ENCODE assay signal across 8 cellular contexts in genomic region chr1:181424786-181425403, GRCh38. TPM values are rescaled to one million over a fixed set of nuclear protein-coding genes. Genes with fewer than 3 reads are reported as not detected.
DNase-seq lines count a peak whose midpoint lies in the region; ATAC-seq and TF ChIP-seq lines count a peak whose summit lies in the region.

No MANE protein-coding gene starts in this region.

- H3K36me3 Mint-ChIP-seq in chondrocyte (ENCODE audit: low read depth): no peaks in the 10 kb centered on the region

- peaks cover 24% of the 10 kb centered on the region for H3K27me3 Mint-ChIP-seq in chondrocyte (ENCODE audit: low read depth)

- ATAC-seq in HG02938 (IDR thresholded peaks at IDR 0.05; ENCODE audit: unreplicated experiment): peak; percentile 47
- ATAC-seq in left lobe of liver: peak; percentile 94
- no peak for ATAC-seq in GM18870 (IDR thresholded peaks at IDR 0.05; ENCODE audit: unreplicated experiment)

- H3K4me1 Mint-ChIP-seq in chondrocyte (ENCODE audit: low read depth): no peaks in the 10 kb centered on the region

- TF ChIP-seq CTCF in chondrocyte (IDR thresholded peaks at IDR 0.05): peak; percentile 97

- no peak overlapping the region for H3K4me3 Mint-ChIP-seq in chondrocyte (ENCODE audit: unreplicated experiment)

- DNase-seq in DMS114 treated with DMSO at 0.1 percent for 48 hours (lab: John Stamatoyannopoulos, UW; ENCODE audit: unreplicated experiment): peak; percentile 83
- DNase-seq in NCI-H345 treated with DMSO at 0.1 percent for 48 hours (lab: John Stamatoyannopoulos, UW; ENCODE audit: unreplicated experiment): peak; percentile 84
- DNase-seq in activated CD4-positive, alpha-beta T cell treated with anti-CD3 and anti-CD28 coated beads for 24 hours (ENCODE audit: low read depth in 2 of 2): peak; percentile 74 to 76
- no peak for DNase-seq in chondrocyte (ENCODE audit: low spot score)
- DNase-seq in left lobe of liver (ENCODE audit: low spot score): peak; percentile 68
- DNase-seq in stimulated activated CD4-positive, alpha-beta T cell treated with anti-CD3 and anti-CD28 coated beads, TNF-alpha, amount 100 ng/mL, for 1 hour (ENCODE audit: low read depth in 3 of 3, low spot score in 1 of 3): peak; percentile 51 to 73 (median 59)

- no peak overlapping the region for H3K27ac Mint-ChIP-seq in chondrocyte (ENCODE audit: unreplicated experiment)

- no peaks in the 10 kb centered on the region for H3K9me3 Mint-ChIP-seq in chondrocyte (ENCODE audit: low read depth)

RNA-seq across cellular contexts. Expression of gene CACNA1E, which starts 58.4 kb away (rescaled TPM):
- not detected in 3 replicates for total RNA-seq in chondrocyte
- total RNA-seq in left lobe of liver: 0.08 TPM
